Comparison of ENCODE assay signal across 18 cellular contexts in genomic region chr1:39501666-39502065, GRCh38. TPM values are rescaled to one million over a fixed set of nuclear protein-coding genes. Genes with fewer than 3 reads are reported as not detected.
A peak's percentile ranks its signal among the peaks of the same experiment; 100 is the strongest.
DNase-seq lines count a peak whose midpoint lies in the region; ATAC-seq and TF ChIP-seq lines count a peak whose summit lies in the region.
"Had no signal": no experiment of that assay in that cellular context is flagged by ENCODE, and none has a peak within 500 bp of the region (broad histone marks: within the 10 kb centered on the region; RNA-seq: fewer than 3 reads in every experiment).

No MANE protein-coding gene starts in this region.

- peaks cover 2% of the 10 kb centered on the region for H3K36me3 Mint-ChIP-seq in chondrocyte (ENCODE audit: low read depth)

- no peak overlapping the region for H3K4me3 ChIP-seq in MG63
- H3K4me3 ChIP-seq in psoas muscle: no peak overlapping the region
- no peak overlapping the region for H3K4me3 ChIP-seq in left lung
- H3K4me3 ChIP-seq: heart right ventricle had no signal

- no peak overlapping the region for H3K27ac Mint-ChIP-seq in chondrocyte (ENCODE audit: unreplicated experiment)
- H3K27ac Mint-ChIP-seq: activated CD4-positive, alpha-beta memory T cell treated with anti-CD3 and anti-CD28 coated beads, Interleukin-2, amount 10 ng/mL, durations not matched to agents 7 days and 5 days; B cell had no signal

- H3K9me3 ChIP-seq in MG63: no peaks in the 10 kb centered on the region; the same call in 1 of the 2 replicates
- no peaks in the 10 kb centered on the region for H3K9me3 ChIP-seq in psoas muscle
- no peaks in the 10 kb centered on the region for H3K9me3 ChIP-seq in left lung

- peaks cover 6% of the 10 kb centered on the region for H3K4me1 Mint-ChIP-seq in chondrocyte (ENCODE audit: low read depth)
- H3K4me1 Mint-ChIP-seq: activated CD4-positive, alpha-beta memory T cell treated with anti-CD3 and anti-CD28 coated beads, Interleukin-2, amount 10 ng/mL, durations not matched to agents 7 days and 5 days; B cell; neural crest cell had no signal

- peaks cover 3% of the 10 kb centered on the region for H3K9me3 Mint-ChIP-seq in chondrocyte (ENCODE audit: low read depth)
- H3K9me3 Mint-ChIP-seq: activated CD4-positive, alpha-beta memory T cell treated with anti-CD3 and anti-CD28 coated beads, Interleukin-2, amount 10 ng/mL, durations not matched to agents 7 days and 5 days; activated T-cell treated with anti-CD3 and anti-CD28 coated beads, Interleukin-2, amount 50 U/mL, for 4 hours; neural crest cell had no signal

- H3K4me1 ChIP-seq in psoas muscle: no peaks in the 10 kb centered on the region
- H3K4me1 ChIP-seq in left lung: no peaks in the 10 kb centered on the region

- ATAC-seq in psoas muscle (peak; percentile 49 to 81 (median 64)), GM19397 (IDR thresholded peaks at IDR 0.05; ENCODE audit: unreplicated experiment) (no peak), left lung (no peak), HG03159 (IDR thresholded peaks at IDR 0.05; ENCODE audit: unreplicated experiment) (no peak)
- ATAC-seq: activated T-cell treated with anti-CD3 and anti-CD28 coated beads, Interleukin-2, amount 50 U/mL, for 4 hours; heart right ventricle had no signal

- no peak overlapping the region for H3K4me3 Mint-ChIP-seq in chondrocyte (ENCODE audit: unreplicated experiment)
- H3K4me3 Mint-ChIP-seq: activated CD4-positive, alpha-beta memory T cell treated with anti-CD3 and anti-CD28 coated beads, Interleukin-2, amount 10 ng/mL, durations not matched to agents 7 days and 5 days; activated T-cell treated with anti-CD3 and anti-CD28 coated beads, Interleukin-2, amount 50 U/mL, for 4 hours; B cell; neural crest cell had no signal

- H3K27me3 ChIP-seq in MG63 (no peaks in the 10 kb centered on the region), psoas muscle (ENCODE audit: insufficient read depth in 3 of 3, low read length in 2 of 3) (no peaks in the 10 kb centered on the region), left lung (no peaks in the 10 kb centered on the region)
- H3K27me3 ChIP-seq: heart right ventricle had no signal

- no peaks in the 10 kb centered on the region for H3K27me3 Mint-ChIP-seq in chondrocyte (ENCODE audit: low read depth)

- intact Hi-C loops in psoas muscle (cut with DNase I): loop anchor here in 1 of 2 donors (2.0 kb wide), 1 partner anchor 29 kb away; no protein-coding TSS in a partner anchor
- intact Hi-C loops in left lung (cut with DNase I): no loop called here

- H3K27ac ChIP-seq in psoas muscle (no peak overlapping the region), left lung (no peak overlapping the region)
- H3K27ac ChIP-seq: heart right ventricle had no signal

- H3K36me3 ChIP-seq in MG63 (no peaks in the 10 kb centered on the region), psoas muscle (ENCODE audit: insufficient read depth in 1 of 2, low read depth in 1 of 2) (no peaks in the 10 kb centered on the region), left lung (no peaks in the 10 kb centered on the region)
- H3K36me3 ChIP-seq: heart right ventricle had no signal

- WGBS in psoas muscle, 3 donors: 62 to 70% (median 68%) methylated on average over 5 of the region's 5 CpGs

- TF ChIP-seq CTCF in chondrocyte (IDR thresholded peaks at IDR 0.05) (no peak), psoas muscle (IDR thresholded peaks at IDR 0.05) (no peak), left lung (IDR thresholded peaks at IDR 0.05) (no peak)

- DNase-seq in AG20443 (ENCODE audit: low spot score) (peak; percentile 31), MG63 (peak; percentile 84), chondrocyte (ENCODE audit: low spot score) (peak; percentile 26), psoas muscle (no peak), left lung (no peak)
- no peak for DNase-seq in activated T-cell treated with anti-CD3 and anti-CD28 coated beads, Interleukin-2, amount 50 U/mL, for 48 hours
- DNase-seq: activated CD4-positive, alpha-beta memory T cell treated with anti-CD3 and anti-CD28 coated beads, Interleukin-2, amount 10 ng/mL, durations not matched to agents 7 days and 5 days; activated T-cell treated with anti-CD3 and anti-CD28 coated beads, Interleukin-2, amount 50 U/mL, for 4 hours; Calu3; heart right ventricle; kidney; mesendoderm; MV-4-11; NCI-H524 had no signal

RNA-seq across cellular contexts. Expression of gene BMP8A, which starts 10.2 kb away (rescaled TPM):
- not detected in 2 replicates for total RNA-seq in MG63 (2014; rRNA removed; shearing (Covaris generic); ENCODE audit: low replicate concordance)
- total RNA-seq in chondrocyte: 0.12 TPM in 1 of 3 replicates, not detected in the others
- not detected for total RNA-seq in psoas muscle
- polyA plus RNA-seq in psoas muscle: under 1 TPM in 1 of 3 donors, not detected in 2; 0.04 TPM
- total RNA-seq in left lung: under 1 TPM; 0.73 to 0.82 TPM
- total RNA-seq: activated CD4-positive, alpha-beta memory T cell treated with anti-CD3 and anti-CD28 coated beads, Interleukin-2, amount 10 ng/mL, durations not matched to agents 7 days and 5 days had no signal

Comparison
In these comparisons a context has a peak if more than half of its experiments do, and no peak if none do; other contexts are left out.
1. DNase-seq: peak in AG20443 (single experiment), MG63 (single experiment) and chondrocyte (single experiment); none in psoas muscle (0 of 2), left lung (0 of 2) and activated T-cell treated with anti-CD3 and anti-CD28 coated beads, Interleukin-2, amount 50 U/mL, for 48 hours (0 of 2).
2. ATAC-seq: peak in psoas muscle (4 of 4); none in GM19397 (single experiment), left lung (single experiment) and HG03159 (single experiment).